15 cellular contexts compared by ENCODE assay signal in the genomic region with DNA sequence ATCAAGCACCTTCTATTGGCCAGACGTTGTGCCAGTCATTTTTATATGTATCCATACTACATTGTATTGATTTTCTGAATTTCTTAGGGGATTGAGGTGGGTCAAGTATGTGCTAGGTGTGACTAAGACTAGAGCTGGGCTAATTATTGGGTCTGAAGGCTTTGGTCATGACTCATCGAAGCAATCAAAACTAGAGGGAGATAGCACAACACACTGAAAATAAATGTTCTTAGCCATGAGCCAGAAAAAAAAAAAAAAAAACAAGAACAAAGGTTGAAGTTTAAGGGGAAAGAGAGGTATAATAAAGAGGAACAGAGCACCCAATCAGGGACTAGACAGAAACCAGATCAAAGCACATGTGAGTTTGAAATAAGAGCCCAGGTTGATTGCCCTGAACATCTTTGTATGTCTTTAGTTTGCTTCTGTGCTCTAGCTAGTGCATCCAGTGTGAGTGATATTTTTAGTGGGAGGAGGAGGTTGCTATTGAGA.
DNase-seq lines count a peak whose midpoint lies in the region; ATAC-seq and TF ChIP-seq lines count a peak whose summit lies in the region.
"Had no signal": no experiment of that assay in that cellular context is flagged by ENCODE, and none has a peak within 500 bp of the region (broad histone marks: within the 10 kb centered on the region; RNA-seq: fewer than 3 reads in every experiment).

No MANE protein-coding gene starts in this region.

- peaks cover 2% of the 10 kb centered on the region for H3K36me3 Mint-ChIP-seq in osteocyte (ENCODE audit: unreplicated experiment)
- H3K36me3 Mint-ChIP-seq: activated naive CD4-positive, alpha-beta T cell treated with anti-CD3 and anti-CD28 coated beads, Interleukin-2, amount 50 U/mL, for 24 hours had no signal

- H3K36me3 ChIP-seq in fibroblast of lung (ENCODE audit: control insufficient read depth, insufficient read depth, low read length) (no peaks in the 10 kb centered on the region), transverse colon (no peaks in the 10 kb centered on the region)

- H3K79me2 ChIP-seq in fibroblast of lung (ENCODE audit: control insufficient read depth, insufficient read depth, low read length), result no peaks in the 10 kb centered on the region

- peaks cover 5% of the 10 kb centered on the region for H3K9me3 Mint-ChIP-seq in osteocyte (ENCODE audit: unreplicated experiment)
- H3K9me3 Mint-ChIP-seq: activated B cell treated with CpG ODN at 0.5 μM for 24 hours; activated naive CD4-positive, alpha-beta T cell treated with anti-CD3 and anti-CD28 coated beads, Interleukin-2, amount 50 U/mL, for 24 hours had no signal

- no peak overlapping the region for H3K4me3 ChIP-seq in fibroblast of lung (replicated peaks in 1 of 4; ENCODE audit: control extremely low read depth in 1 of 4, insufficient read depth in 1 of 4, low read depth in 3 of 4, low read length in 4 of 4)
- no peak overlapping the region for H3K4me3 ChIP-seq in transverse colon

- H3K4me3 Mint-ChIP-seq in osteocyte (ENCODE audit: unreplicated experiment), result no peak overlapping the region
- H3K4me3 Mint-ChIP-seq: activated B cell treated with CpG ODN at 0.5 μM for 24 hours; activated naive CD4-positive, alpha-beta T cell treated with anti-CD3 and anti-CD28 coated beads, Interleukin-2, amount 50 U/mL, for 24 hours; B cell had no signal

- H3K27me3 ChIP-seq in fibroblast of lung (ENCODE audit: control insufficient read depth, insufficient read depth, low read length), result no peaks in the 10 kb centered on the region
- no peaks in the 10 kb centered on the region for H3K27me3 ChIP-seq in transverse colon

- H3K27ac ChIP-seq in fibroblast of lung (ENCODE audit: insufficient read depth, low read length), result no peak overlapping the region
- no peak overlapping the region for H3K27ac ChIP-seq in transverse colon

- H4K20me1 ChIP-seq in fibroblast of lung (ENCODE audit: control insufficient read depth, extremely low read depth, insufficient read depth, low read length), result no peaks in the 10 kb centered on the region

- H3K4me2 ChIP-seq in fibroblast of lung (ENCODE audit: extremely low read depth, insufficient read depth, low read length), result no peak overlapping the region

- ATAC-seq in HG03342 (IDR thresholded peaks at IDR 0.05; ENCODE audit: unreplicated experiment) (no peak), GM18909 (IDR thresholded peaks at IDR 0.05; ENCODE audit: poor library complexity, unreplicated experiment) (no peak)

- WGBS in transverse colon (ENCODE audit: low coverage in 1 of 2), 2 donors, result 31 to 46% methylated on average over 2 of the region's 2 CpGs

- TF ChIP-seq CTCF in fibroblast of lung (conservative IDR thresholded peaks at IDR 0.05 in 1 of 2, IDR thresholded peaks at IDR 0.05 in 1 of 2; ENCODE audit: low read depth in 1 of 2, low read length in 2 of 2) (no peak), osteocyte (IDR thresholded peaks at IDR 0.05) (no peak), transverse colon (IDR thresholded peaks at IDR 0.05) (no peak)

- no peak overlapping the region for H3K9ac ChIP-seq in fibroblast of lung (ENCODE audit: insufficient read depth, low read length)

- peaks cover 14% of the 10 kb centered on the region for H3K4me1 Mint-ChIP-seq in osteocyte (ENCODE audit: unreplicated experiment)
- H3K4me1 Mint-ChIP-seq: activated B cell treated with CpG ODN at 0.5 μM for 24 hours; activated naive CD4-positive, alpha-beta T cell treated with anti-CD3 and anti-CD28 coated beads, Interleukin-2, amount 50 U/mL, for 24 hours; B cell had no signal

- no peak for TF ChIP-seq POLR2A in transverse colon (IDR thresholded peaks at IDR 0.05)

- in situ Hi-C loops in transverse colon (cut with MboI; ENCODE audit: low pct_ligation_motif_present in 1 of 4, low pct_unique_long_range_greater_than_20kb in 1 of 4, low sequenced_read_pairs in 3 of 4), result loop anchor here in 1 of 4 donors (25.0 kb wide), 1 partner anchor 419 kb away; no protein-coding TSS in a partner anchor

- H3K9me3 ChIP-seq in fibroblast of lung (ENCODE audit: control insufficient read depth, insufficient read depth, low read depth, low read length), result no peaks in the 10 kb centered on the region
- no peaks in the 10 kb centered on the region for H3K9me3 ChIP-seq in transverse colon

- no peaks in the 10 kb centered on the region for H3K27me3 Mint-ChIP-seq in osteocyte (ENCODE audit: unreplicated experiment)
- H3K27me3 Mint-ChIP-seq: activated B cell treated with CpG ODN at 0.5 μM for 24 hours; activated naive CD4-positive, alpha-beta T cell treated with anti-CD3 and anti-CD28 coated beads, Interleukin-2, amount 50 U/mL, for 24 hours; B cell; progenitor cell of endocrine pancreas had no signal

- H3K4me1 ChIP-seq in fibroblast of lung (ENCODE audit: control insufficient read depth, extremely low read depth, insufficient read depth, low read length) (no peaks in the 10 kb centered on the region), transverse colon (peaks cover 0 to 10% (median 0%) of the 10 kb centered on the region in 4 donors)

- DNase-seq in Daoy (ENCODE audit: low read depth) (peak; percentile 86), M059J (ENCODE audit: low read depth) (peak; percentile 1), fibroblast of lung (ENCODE audit: low read depth in 2 of 2) (peak; percentile 4 to 70), osteocyte (ENCODE audit: extremely low spot score, unreplicated experiment) (no peak), NCI-H2081 (lab: John Stamatoyannopoulos, UW) (no peak), transverse colon (no peak)
- DNase-seq: activated B cell treated with CpG ODN at 0.5 μM for 24 hours; DMS 273 treated with DMSO at 0.1 percent for 48 hours; stimulated activated CD4-positive, alpha-beta T cell treated with anti-CD3 and anti-CD28 coated beads, Interleukin-1b, Interleukin-23, amount 100 ng/mL, for 48 hours; trophoblast cell had no signal

- H3K27ac Mint-ChIP-seq in osteocyte (ENCODE audit: unreplicated experiment), result peak overlapping the region; percentile 80
- H3K27ac Mint-ChIP-seq: activated B cell treated with CpG ODN at 0.5 μM for 24 hours; activated naive CD4-positive, alpha-beta T cell treated with anti-CD3 and anti-CD28 coated beads, Interleukin-2, amount 50 U/mL, for 24 hours; B cell; progenitor cell of endocrine pancreas had no signal

- intact Hi-C loops in transverse colon (cut with DNase I; ENCODE audit: low total_unique reads), result no loop called here

- H2AFZ ChIP-seq in fibroblast of lung (ENCODE audit: low read length), result no peak overlapping the region

- TF ChIP-seq EP300 in transverse colon (IDR thresholded peaks at IDR 0.05; ENCODE audit: low read depth), result no peak

Comparison
In these comparisons a context has a peak if more than half of its experiments do, and no peak if none do; other contexts are left out.
1. DNase-seq: peak in Daoy (single experiment), M059J (single experiment) and fibroblast of lung (2 of 2); none in osteocyte (single experiment), NCI-H2081 (0 of 2) and transverse colon (single experiment).